ENCODE assay signal across 26 cellular contexts in the genomic region with DNA sequence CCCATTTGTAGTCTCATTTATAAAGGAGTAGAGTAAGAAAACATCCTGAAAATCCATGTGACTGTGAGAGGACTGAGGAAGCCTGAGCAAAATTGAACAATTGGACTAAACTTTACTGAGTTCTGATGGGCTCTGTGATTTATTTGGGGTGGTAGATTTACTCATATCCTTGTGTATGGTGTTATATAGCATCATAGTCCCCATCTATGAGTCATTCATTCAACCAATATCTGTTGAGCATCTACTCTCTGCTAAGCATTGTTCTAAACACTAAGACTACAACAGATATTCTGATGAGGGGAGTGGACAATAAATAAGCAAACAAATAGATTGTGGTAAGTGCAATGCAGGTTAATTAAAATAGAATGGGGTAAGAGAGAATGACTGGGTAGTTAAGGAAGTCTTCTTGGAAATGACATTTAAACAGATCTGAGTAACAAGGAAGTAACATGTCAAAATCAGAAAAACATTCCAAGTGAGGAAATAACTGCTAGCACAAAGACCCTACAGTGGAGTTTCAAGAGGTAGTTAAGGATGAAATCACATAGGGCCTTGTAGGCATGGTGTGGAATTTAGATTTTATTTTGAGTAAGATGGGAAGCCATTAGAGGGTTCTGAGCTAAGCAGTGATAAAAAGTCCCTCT. TPM values are rescaled to one million over a fixed set of nuclear protein-coding genes. Genes with fewer than 3 reads are reported as not detected.
DNase-seq lines count a peak whose midpoint lies in the region; ATAC-seq and TF ChIP-seq lines count a peak whose summit lies in the region.
"Had no signal": no experiment of that assay in that cellular context is flagged by ENCODE, and none has a peak within 500 bp of the region (broad histone marks: within the 10 kb centered on the region; RNA-seq: fewer than 3 reads in every experiment).

No MANE protein-coding gene starts in this region.

- H3K36me3 ChIP-seq in upper lobe of right lung (peaks cover 37% of the 10 kb centered on the region), osteoblast (ENCODE audit: insufficient read depth, low read length) (peaks cover 38% of the 10 kb centered on the region)
- H3K36me3 ChIP-seq: WERI-Rb-1 had no signal

- peaks cover 12% of the 10 kb centered on the region for H3K4me1 Mint-ChIP-seq in activated naive CD4-positive, alpha-beta T cell treated with anti-CD3 and anti-CD28 coated beads, Interleukin-2, amount 10 ng/mL, durations not matched to agents 7 days and 5 days
- H3K4me1 Mint-ChIP-seq in activated CD4-positive, alpha-beta memory T cell treated with anti-CD3 and anti-CD28 coated beads for 36 hours (ENCODE audit: low read depth) = peaks cover 7% of the 10 kb centered on the region
- H3K4me1 Mint-ChIP-seq: natural killer cell had no signal

- H2AFZ ChIP-seq in osteoblast (ENCODE audit: low read length) = no peak overlapping the region
- H2AFZ ChIP-seq: parathyroid adenoma had no signal

- H3K4me1 ChIP-seq in upper lobe of right lung (no peaks in the 10 kb centered on the region), osteoblast (ENCODE audit: insufficient read depth, low read length) (no peaks in the 10 kb centered on the region)
- H3K4me1 ChIP-seq: gastrocnemius medialis, parathyroid adenoma, right lobe of liver, suprapubic skin, vagina had no signal

- H3K36me3 Mint-ChIP-seq in activated naive CD4-positive, alpha-beta T cell treated with anti-CD3 and anti-CD28 coated beads, Interleukin-2, amount 50 U/mL, for 72 hours = peaks cover 7 to 18% of the 10 kb centered on the region in 2 donors
- H3K36me3 Mint-ChIP-seq in activated naive CD4-positive, alpha-beta T cell treated with anti-CD3 and anti-CD28 coated beads, Interleukin-2, amount 10 ng/mL, durations not matched to agents 7 days and 5 days = peaks cover 46% of the 10 kb centered on the region
- H3K36me3 Mint-ChIP-seq in activated CD4-positive, alpha-beta memory T cell treated with anti-CD3 and anti-CD28 coated beads for 36 hours = peaks cover 35% of the 10 kb centered on the region

- DNase-seq in activated naive CD4-positive, alpha-beta T cell treated with anti-CD3 and anti-CD28 coated beads, Interleukin-2, amount 50 U/mL, for 72 hours (ENCODE audit: low spot score in 2 of 2) = no peak
- DNase-seq in activated naive CD4-positive, alpha-beta T cell treated with anti-CD3 and anti-CD28 coated beads, Interleukin-2, amount 10 ng/mL, durations not matched to agents 7 days and 5 days = no peak
- DNase-seq in RKO (ENCODE audit: low spot score) (peak; percentile 12), fibroblast of the aortic adventitia (ENCODE audit: low read depth) (peak; percentile 2), upper lobe of right lung (no peak), osteoblast (ENCODE audit: insufficient read length, low spot score, missing footprints) (no peak)
- no peak for DNase-seq in activated CD4-positive, alpha-beta memory T cell treated with anti-CD3 and anti-CD28 coated beads for 36 hours
- DNase-seq: C1 segment of cervical spinal cord; cortex of kidney; gastrocnemius medialis; mesenchymal stem cell; natural killer cell; NCI-H1105; NCI-H2081; NCI-H446; NK-92 treated with Interleukin-12 subunit alpha and Interleukin-12 subunit beta, amount 100 ng/mL, for 24 hours; right lobe of liver; stimulated activated CD4-positive, alpha-beta T cell treated with anti-CD3 and anti-CD28 coated beads, Interleukin-15, amount 100 ng/mL, for 24 hours; WERI-Rb-1 had no signal

- H3K27me3 ChIP-seq in upper lobe of right lung = no peaks in the 10 kb centered on the region
- no peaks in the 10 kb centered on the region for H3K27me3 ChIP-seq in osteoblast (ENCODE audit: insufficient read depth, low read length)
- H3K27me3 ChIP-seq: gastrocnemius medialis, right lobe of liver, suprapubic skin, vagina had no signal

- TF ChIP-seq CTCF in fibroblast of the aortic adventitia (IDR thresholded peaks at IDR 0.05; ENCODE audit: insufficient read depth, low read length) (no peak), upper lobe of right lung (IDR thresholded peaks at IDR 0.05) (no peak), osteoblast (IDR thresholded peaks at IDR 0.05; ENCODE audit: extremely low read depth, low read depth, low read length) (no peak)

- CTCF ChIA-PET in activated naive CD4-positive, alpha-beta T cell treated with anti-CD3 and anti-CD28 coated beads, Interleukin-2, amount 10 ng/mL, durations not matched to agents 7 days and 5 days (lab: Charles Lee) = no interaction called here
- CTCF ChIA-PET in activated CD4-positive, alpha-beta memory T cell treated with anti-CD3 and anti-CD28 coated beads for 36 hours (lab: Charles Lee) = no interaction called here

- peak; percentile 34 to 72 for ATAC-seq in activated naive CD4-positive, alpha-beta T cell treated with anti-CD3 and anti-CD28 coated beads, Interleukin-2, amount 50 U/mL, for 72 hours
- ATAC-seq in upper lobe of right lung (peak; percentile 31), GM21390 (IDR thresholded peaks at IDR 0.05; ENCODE audit: unreplicated experiment) (no peak)
- ATAC-seq: gastrocnemius medialis, natural killer cell had no signal

- no peak overlapping the region for H3K27ac Mint-ChIP-seq in activated naive CD4-positive, alpha-beta T cell treated with anti-CD3 and anti-CD28 coated beads, Interleukin-2, amount 50 U/mL, for 72 hours
- no peak overlapping the region for H3K27ac Mint-ChIP-seq in activated naive CD4-positive, alpha-beta T cell treated with anti-CD3 and anti-CD28 coated beads, Interleukin-2, amount 10 ng/mL, durations not matched to agents 7 days and 5 days
- H3K27ac Mint-ChIP-seq in activated CD4-positive, alpha-beta memory T cell treated with anti-CD3 and anti-CD28 coated beads for 36 hours = no peak overlapping the region
- H3K27ac Mint-ChIP-seq: T-helper 2 cell treated with Interferon-gamma antibody and Interleukin-4, amounts not matched to agents 5 μg/mL and 100 μg/mL, for 36 hours had no signal

- H3K4me3 ChIP-seq in fibroblast of the aortic adventitia (ENCODE audit: low read depth, low read length) (no peak overlapping the region), upper lobe of right lung (no peak overlapping the region), osteoblast (ENCODE audit: insufficient read depth, low read length) (no peak overlapping the region)
- H3K4me3 ChIP-seq: gastrocnemius medialis, right lobe of liver, suprapubic skin, vagina had no signal

- no peaks in the 10 kb centered on the region for H3K27me3 Mint-ChIP-seq in activated naive CD4-positive, alpha-beta T cell treated with anti-CD3 and anti-CD28 coated beads, Interleukin-2, amount 10 ng/mL, durations not matched to agents 7 days and 5 days
- H3K27me3 Mint-ChIP-seq in activated CD4-positive, alpha-beta memory T cell treated with anti-CD3 and anti-CD28 coated beads for 36 hours = no peaks in the 10 kb centered on the region

- no peak overlapping the region for H3K4me2 ChIP-seq in osteoblast (ENCODE audit: insufficient read depth, low read length)

- no peak overlapping the region for H3K27ac ChIP-seq in upper lobe of right lung
- H3K27ac ChIP-seq in osteoblast (ENCODE audit: low read depth, low read length) = no peak overlapping the region
- H3K27ac ChIP-seq: epithelial cell of prostate, gastrocnemius medialis, parathyroid adenoma, right lobe of liver, suprapubic skin, vagina, WERI-Rb-1 had no signal

- intact Hi-C loops in upper lobe of right lung (cut with DNase I) = no loop called here
- intact Hi-C loops in activated CD4-positive, alpha-beta memory T cell treated with anti-CD3 and anti-CD28 coated beads for 36 hours (cut with micrococcal nuclease) = no loop called here

- POLR2A ChIA-PET in activated CD4-positive, alpha-beta memory T cell treated with anti-CD3 and anti-CD28 coated beads for 36 hours (lab: Charles Lee) = no interaction called here

- no peaks in the 10 kb centered on the region for H4K20me1 ChIP-seq in osteoblast (ENCODE audit: insufficient read depth, low read length)

- no peaks in the 10 kb centered on the region for H3K9me3 Mint-ChIP-seq in activated naive CD4-positive, alpha-beta T cell treated with anti-CD3 and anti-CD28 coated beads, Interleukin-2, amount 50 U/mL, for 72 hours
- no peaks in the 10 kb centered on the region for H3K9me3 Mint-ChIP-seq in activated naive CD4-positive, alpha-beta T cell treated with anti-CD3 and anti-CD28 coated beads, Interleukin-2, amount 10 ng/mL, durations not matched to agents 7 days and 5 days
- no peaks in the 10 kb centered on the region for H3K9me3 Mint-ChIP-seq in activated CD4-positive, alpha-beta memory T cell treated with anti-CD3 and anti-CD28 coated beads for 36 hours
- H3K9me3 Mint-ChIP-seq: natural killer cell; T-helper 2 cell treated with Interferon-gamma antibody and Interleukin-4, amounts not matched to agents 5 μg/mL and 100 μg/mL, for 36 hours had no signal

- H3K9me3 ChIP-seq in upper lobe of right lung (no peaks in the 10 kb centered on the region), osteoblast (ENCODE audit: low read depth, low read length) (no peaks in the 10 kb centered on the region)
- H3K9me3 ChIP-seq: gastrocnemius medialis, right lobe of liver, suprapubic skin, vagina had no signal

- H3K79me2 ChIP-seq in osteoblast (ENCODE audit: insufficient read depth, low read length) = no peaks in the 10 kb centered on the region
- H3K79me2 ChIP-seq: parathyroid adenoma had no signal

- H3K4me3 Mint-ChIP-seq in activated naive CD4-positive, alpha-beta T cell treated with anti-CD3 and anti-CD28 coated beads, Interleukin-2, amount 10 ng/mL, durations not matched to agents 7 days and 5 days = no peak overlapping the region
- no peak overlapping the region for H3K4me3 Mint-ChIP-seq in activated CD4-positive, alpha-beta memory T cell treated with anti-CD3 and anti-CD28 coated beads for 36 hours
- H3K4me3 Mint-ChIP-seq: natural killer cell; T-helper 2 cell treated with Interferon-gamma antibody and Interleukin-4, amounts not matched to agents 5 μg/mL and 100 μg/mL, for 36 hours had no signal

RNA-seq across cellular contexts. Expression of a gene that starts 36.3 kb away (rescaled TPM):
- not detected for total RNA-seq in activated naive CD4-positive, alpha-beta T cell treated with anti-CD3 and anti-CD28 coated beads, Interleukin-2, amount 50 U/mL, for 72 hours
- not detected in 2 replicates for total RNA-seq in fibroblast of the aortic adventitia (ENCODE audit: low replicate concordance)
- total RNA-seq in upper lobe of right lung = not detected
- not detected for total RNA-seq in activated CD4-positive, alpha-beta memory T cell treated with anti-CD3 and anti-CD28 coated beads for 36 hours
- not detected in 2 replicates for total RNA-seq in osteoblast
- total RNA-seq: activated CD8-positive, alpha-beta memory T cell treated with anti-CD3 and anti-CD28 coated beads for 36 hours; gastrocnemius medialis; natural killer cell; right lobe of liver; suprapubic skin; vagina had no signal

Comparison
In these comparisons a context has a peak if more than half of its experiments do, and no peak if none do; other contexts are left out.
1. DNase-seq: peak in RKO (single experiment) and fibroblast of the aortic adventitia (single experiment); none in activated naive CD4-positive, alpha-beta T cell treated with anti-CD3 and anti-CD28 coated beads, Interleukin-2, amount 50 U/mL, for 72 hours (0 of 2), activated naive CD4-positive, alpha-beta T cell treated with anti-CD3 and anti-CD28 coated beads, Interleukin-2, amount 10 ng/mL, durations not matched to agents 7 days and 5 days (single experiment), upper lobe of right lung (single experiment), activated CD4-positive, alpha-beta memory T cell treated with anti-CD3 and anti-CD28 coated beads for 36 hours (single experiment) and osteoblast (single experiment).